Comparison of ENCODE assay signal across 25 cellular contexts in the genomic region with DNA sequence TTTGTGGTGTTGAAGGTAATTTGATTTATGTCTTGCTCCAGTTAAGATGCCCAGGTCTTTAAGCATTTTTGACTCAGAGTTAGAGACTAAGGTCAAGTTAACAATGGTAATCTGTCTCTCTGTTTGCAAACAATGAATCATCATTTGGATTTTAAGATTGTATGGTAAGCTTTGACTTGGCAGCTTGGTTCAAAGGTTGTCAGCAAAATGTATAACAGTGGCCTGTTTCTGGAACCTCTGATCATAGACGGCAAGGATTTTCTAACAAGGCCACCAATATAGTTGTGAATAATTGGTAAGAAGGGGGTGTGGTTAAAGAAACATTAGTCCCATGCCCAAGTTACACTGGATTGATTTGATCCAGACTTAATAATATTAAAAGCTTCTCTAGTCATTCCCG.
DNase-seq lines count a peak whose midpoint lies in the region; ATAC-seq, FAIRE-seq and TF ChIP-seq lines count a peak whose summit lies in the region.
"Had no signal": no experiment of that assay in that cellular context is flagged by ENCODE, and none has a peak within 500 bp of the region (broad histone marks: within the 10 kb centered on the region; RNA-seq: fewer than 3 reads in every experiment).

No MANE protein-coding gene starts in this region.

- H3F3A ChIP-seq in SK-N-SH (replicated peaks; ENCODE audit: insufficient read depth), result no peaks in the 10 kb centered on the region

- no peaks in the 10 kb centered on the region for H3K79me2 ChIP-seq in SK-N-SH (ENCODE audit: insufficient read depth)
- H3K79me2 ChIP-seq: parathyroid adenoma had no signal

- H3K9ac ChIP-seq in SK-N-SH, result no peak overlapping the region
- H3K9ac ChIP-seq: BLaER1, parathyroid adenoma had no signal

- POLR2A ChIA-PET in SK-N-SH (lab: Yijun Ruan, JAX), result no interaction called here

- H3K36me3 ChIP-seq in SK-N-SH (replicated peaks in 1 of 2; ENCODE audit: control insufficient read depth in 1 of 2, insufficient read depth in 2 of 2, low read length in 1 of 2), result no peaks in the 10 kb centered on the region
- H3K36me3 ChIP-seq in small intestine (ENCODE audit: control insufficient read depth in 2 of 2, insufficient read depth in 2 of 2, low read length in 2 of 2), result no peaks in the 10 kb centered on the region
- H3K36me3 ChIP-seq: BLaER1, right lobe of liver, upper lobe of left lung had no signal

- no peaks in the 10 kb centered on the region for H3K36me3 Mint-ChIP-seq in activated naive CD4-positive, alpha-beta T cell treated with anti-CD3 and anti-CD28 coated beads, Interleukin-2, amount 50 U/mL, for 72 hours
- H3K36me3 Mint-ChIP-seq: activated naive CD8-positive, alpha-beta T cell treated with anti-CD3 and anti-CD28 coated beads, Interleukin-2, amount 10 ng/mL, durations not matched to agents 7 days and 5 days; natural killer cell had no signal

- H3K27ac ChIP-seq in SK-N-SH (ENCODE audit: low read depth in 2 of 2, low read length in 1 of 2) (no peak overlapping the region), small intestine (ENCODE audit: low read depth in 1 of 2, low read length in 1 of 2) (no peak overlapping the region)
- H3K27ac ChIP-seq: BLaER1, parathyroid adenoma, right lobe of liver, upper lobe of left lung, VCaP had no signal

- no peaks in the 10 kb centered on the region for H3K4me1 ChIP-seq in SK-N-SH (ENCODE audit: control insufficient read depth in 1 of 2, insufficient read depth in 2 of 2, low read depth in 1 of 2, low read length in 1 of 2)
- H3K4me1 ChIP-seq in small intestine (ENCODE audit: control insufficient read depth in 2 of 2, insufficient read depth in 1 of 2, low read depth in 1 of 2, low read length in 1 of 2), result peaks cover 0 to 3% of the 10 kb centered on the region in 2 donors
- H3K4me1 ChIP-seq: BLaER1, parathyroid adenoma, right lobe of liver, upper lobe of left lung had no signal

- H4K20me1 ChIP-seq in SK-N-SH (ENCODE audit: insufficient read depth), result no peaks in the 10 kb centered on the region
- H4K20me1 ChIP-seq: BLaER1 had no signal

- no peaks in the 10 kb centered on the region for H3K9me3 ChIP-seq in SK-N-SH
- H3K9me3 ChIP-seq in small intestine (ENCODE audit: control insufficient read depth, low read depth), result no peaks in the 10 kb centered on the region
- H3K9me3 ChIP-seq: BLaER1, right lobe of liver, upper lobe of left lung had no signal

- CTCF ChIA-PET in SK-N-SH (lab: Yijun Ruan, JAX), result interaction anchor here (1.0 to 2.4 kb wide), 3 partner anchors 9 to 798 kb away, joined by 3 to 9 read pairs (median 7); no protein-coding TSS in a partner anchor

- H2AFZ ChIP-seq in SK-N-SH (ENCODE audit: low read depth), result no peak overlapping the region
- H2AFZ ChIP-seq: parathyroid adenoma had no signal

- H3K27ac Mint-ChIP-seq in activated naive CD4-positive, alpha-beta T cell treated with anti-CD3 and anti-CD28 coated beads, Interleukin-2, amount 50 U/mL, for 72 hours, result no peak overlapping the region
- H3K27ac Mint-ChIP-seq: activated naive CD8-positive, alpha-beta T cell treated with anti-CD3 and anti-CD28 coated beads, Interleukin-2, amount 10 ng/mL, durations not matched to agents 7 days and 5 days; activated T-helper 2 cell treated with anti-CD3 and anti-CD28 coated beads, Interferon-gamma antibody, Interleukin-2, Interleukin-4, amounts not matched to agents 10 μg/mL and 5 μg/mL and 100 μg/mL, durations not matched to agents 14 hours and 24 hours and 36 hours; effector memory CD8-positive, alpha-beta T cell; natural killer cell had no signal

- no peaks in the 10 kb centered on the region; the same call in 1 of the 2 replicates for H3K27me3 ChIP-seq in SK-N-SH (ENCODE audit: insufficient read depth)
- H3K27me3 ChIP-seq in small intestine (ENCODE audit: control insufficient read depth in 2 of 2, insufficient read depth in 2 of 2, low read length in 2 of 2), result no peaks in the 10 kb centered on the region
- H3K27me3 ChIP-seq: BLaER1, right lobe of liver, upper lobe of left lung had no signal

- no peak for TF ChIP-seq RAD21 in SK-N-SH (IDR thresholded peaks at IDR 0.05; ENCODE audit: low read length)

- ATAC-seq in SK-N-SH treated with all-trans-retinoic acid at 6 μM for 48 hours, result no peak
- no peak for ATAC-seq in Right ventricle myocardium inferior
- no peak for ATAC-seq in activated naive CD4-positive, alpha-beta T cell treated with anti-CD3 and anti-CD28 coated beads, Interleukin-2, amount 50 U/mL, for 72 hours
- ATAC-seq: effector memory CD8-positive, alpha-beta T cell; left lobe of liver; natural killer cell had no signal

- no peak for DNase-seq in SK-N-SH
- DNase-seq in RCC 7860 (ENCODE audit: low spot score), result peak; percentile 49
- peak; percentile 28 to 48 for DNase-seq in foreskin fibroblast
- DNase-seq in small intestine, result peak; percentile 91
- no peak for DNase-seq in Right ventricle myocardium inferior (ENCODE audit: missing footprints)
- DNase-seq in hippocampal formation (lab: John Stamatoyannopoulos, UW), result no peak
- no peak for DNase-seq in activated naive CD4-positive, alpha-beta T cell treated with anti-CD3 and anti-CD28 coated beads, Interleukin-2, amount 50 U/mL, for 72 hours (ENCODE audit: low spot score in 2 of 2)
- DNase-seq: activated CD4-positive, alpha-beta T cell treated with anti-CD3 and anti-CD28 coated beads, Interleukin-2, amount 50 U/mL, for 1 hour; activated CD8-positive, alpha-beta memory T cell treated with anti-CD3 and anti-CD28 coated beads, Interleukin-2, amount 50 U/mL, for 4 hours; activated naive CD8-positive, alpha-beta T cell treated with anti-CD3 and anti-CD28 coated beads, Interleukin-2, amount 10 ng/mL, durations not matched to agents 7 days and 5 days; effector memory CD8-positive, alpha-beta T cell; HCEC 1CT; natural killer cell; NCI-H187 treated with DMSO at 0.1 percent for 48 hours; NCI-H446; right lobe of liver; stimulated activated CD4-positive, alpha-beta T cell treated with anti-CD3 and anti-CD28 coated beads, Interleukin-15, amount 100 ng/mL, for 24 hours; stimulated activated CD8-positive, alpha-beta memory T cell treated with anti-CD3 and anti-CD28 coated beads, Interleukin-4, amount 100 ng/mL, for 48 hours; upper lobe of left lung had no signal

- no peak overlapping the region for H3K4me2 ChIP-seq in SK-N-SH
- H3K4me2 ChIP-seq: BLaER1 had no signal

- no peak for TF ChIP-seq EP300 in SK-N-SH (IDR thresholded peaks at IDR 0.05; ENCODE audit: borderline replicate concordance in 1 of 2, low read depth in 1 of 2, low read length in 1 of 2)

- H3K9me3 Mint-ChIP-seq in activated naive CD4-positive, alpha-beta T cell treated with anti-CD3 and anti-CD28 coated beads, Interleukin-2, amount 50 U/mL, for 72 hours, result no peaks in the 10 kb centered on the region
- H3K9me3 Mint-ChIP-seq: activated naive CD8-positive, alpha-beta T cell treated with anti-CD3 and anti-CD28 coated beads, Interleukin-2, amount 10 ng/mL, durations not matched to agents 7 days and 5 days; activated T-helper 2 cell treated with anti-CD3 and anti-CD28 coated beads, Interferon-gamma antibody, Interleukin-2, Interleukin-4, amounts not matched to agents 10 μg/mL and 5 μg/mL and 100 μg/mL, durations not matched to agents 14 hours and 24 hours and 36 hours had no signal

- TF ChIP-seq CTCF in SK-N-SH (IDR thresholded peaks at IDR 0.05), result no peak
- TF ChIP-seq CTCF in foreskin fibroblast (IDR thresholded peaks at IDR 0.05; ENCODE audit: low read depth, low read length), result no peak

- intact Hi-C loops in Right ventricle myocardium inferior (cut with DNase I), result no loop called here

- H3K4me3 ChIP-seq in SK-N-SH (ENCODE audit: low read depth in 2 of 2, low read length in 1 of 2) (no peak overlapping the region), foreskin fibroblast (ENCODE audit: low read depth in 1 of 2, low read length in 2 of 2) (no peak overlapping the region), small intestine (ENCODE audit: low read depth in 1 of 2, low read length in 2 of 2) (no peak overlapping the region)
- H3K4me3 ChIP-seq: BLaER1, right lobe of liver, upper lobe of left lung had no signal

- 69% methylated on average over 2 of the region's 2 CpGs for WGBS in SK-N-SH (ENCODE audit: low lambda C conversion rate)
- 14 to 45% (median 31%) methylated on average over 2 of the region's 2 CpGs for WGBS in small intestine, 3 donors

- FAIRE-seq in RCC 7860 (lab: Jason Lieb, UNC), result peak; percentile 78
- no peak for FAIRE-seq in small intestine (lab: Jason Lieb, UNC)

- H3K9me2 ChIP-seq in SK-N-SH, result no peaks in the 10 kb centered on the region

TF ChIP-seq in SK-N-SH treated with all-trans-retinoic acid at 6 μM for 48 hours, 23 proteins besides CTCF, POLR2A, EP300 and RAD21 (continues in another document):
- TF ChIP-seq ZC3H10 (CRISPR knock-in tag; IDR thresholded peaks at IDR 0.05), result no peak
- TF ChIP-seq ISL1 (CRISPR knock-in tag; IDR thresholded peaks at IDR 0.05), result peak; percentile 37; the same call in 1 of the 2 replicates
- no peak for TF ChIP-seq CSRNP3 (CRISPR knock-in tag; IDR thresholded peaks at IDR 0.05)

TF ChIP-seq in SK-N-SH, 30 proteins besides CTCF, POLR2A, EP300 and RAD21 (continues in another document):
- no peak for TF ChIP-seq PBX3 (IDR thresholded peaks at IDR 0.05)
- TF ChIP-seq FOSL2 (IDR thresholded peaks at IDR 0.05; ENCODE audit: borderline replicate concordance, low read depth), result no peak
- TF ChIP-seq FOXJ3 (CRISPR knock-in tag; IDR thresholded peaks at IDR 0.05), result no peak
- TF ChIP-seq, protein P1, sequence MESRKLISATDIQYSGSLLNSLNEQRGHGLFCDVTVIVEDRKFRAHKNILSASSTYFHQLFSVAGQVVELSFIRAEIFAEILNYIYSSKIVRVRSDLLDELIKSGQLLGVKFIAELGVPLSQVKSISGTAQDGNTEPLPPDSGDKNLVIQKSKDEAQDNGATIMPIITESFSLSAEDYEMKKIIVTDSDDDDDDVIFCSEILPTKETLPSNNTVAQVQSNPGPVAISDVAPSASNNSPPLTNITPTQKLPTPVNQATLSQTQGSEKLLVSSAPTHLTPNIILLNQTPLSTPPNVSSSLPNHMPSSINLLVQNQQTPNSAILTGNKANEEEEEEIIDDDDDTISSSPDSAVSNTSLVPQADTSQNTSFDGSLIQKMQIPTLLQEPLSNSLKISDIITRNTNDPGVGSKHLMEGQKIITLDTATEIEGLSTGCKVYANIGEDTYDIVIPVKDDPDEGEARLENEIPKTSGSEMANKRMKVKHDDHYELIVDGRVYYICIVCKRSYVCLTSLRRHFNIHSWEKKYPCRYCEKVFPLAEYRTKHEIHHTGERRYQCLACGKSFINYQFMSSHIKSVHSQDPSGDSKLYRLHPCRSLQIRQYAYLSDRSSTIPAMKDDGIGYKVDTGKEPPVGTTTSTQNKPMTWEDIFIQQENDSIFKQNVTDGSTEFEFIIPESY (IDR thresholded peaks at IDR 0.05; ENCODE audit: borderline replicate concordance, low read depth), result no peak

Comparison
In these comparisons a context has a peak if more than half of its experiments do, and no peak if none do; other contexts are left out.
1. DNase-seq: peak in RCC 7860 (single experiment), foreskin fibroblast (2 of 2) and small intestine (single experiment); none in SK-N-SH (single experiment), Right ventricle myocardium inferior (single experiment), hippocampal formation (0 of 2) and activated naive CD4-positive, alpha-beta T cell treated with anti-CD3 and anti-CD28 coated beads, Interleukin-2, amount 50 U/mL, for 72 hours (0 of 2).